9 cellular contexts compared by ENCODE assay signal in the genomic region with DNA sequence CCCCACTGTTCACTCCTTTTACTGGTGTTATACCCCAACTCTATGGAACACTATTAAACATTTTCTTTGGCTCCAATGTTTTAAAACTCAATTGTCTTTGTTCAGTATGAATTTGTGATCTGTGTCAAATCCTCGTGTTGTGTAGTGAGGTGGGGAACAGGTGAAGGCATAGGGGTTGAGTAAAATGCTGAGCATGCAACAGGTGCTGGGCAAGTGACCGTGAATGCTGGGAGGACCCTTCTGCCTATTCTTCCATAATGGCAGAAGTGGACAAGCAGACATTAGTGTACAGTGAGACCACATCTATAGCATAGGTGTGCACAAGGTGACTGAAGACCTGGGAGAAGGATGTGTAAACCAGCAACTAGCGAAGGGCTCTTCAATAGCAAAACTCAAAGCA.
"Had no signal": no experiment of that assay in that cellular context is flagged by ENCODE, and none has a peak within 500 bp of the region (broad histone marks: within the 10 kb centered on the region; RNA-seq: fewer than 3 reads in every experiment).

No MANE protein-coding gene starts in this region.

- DNase-seq: H9, HCEC 1CT, HFFc6, KBM-7 had no signal

- ATAC-seq: GM23338, HepG2 had no signal

- H3K4me3 ChIP-seq: GM23338 had no signal

- H3K4me2 ChIP-seq: GM23338 had no signal

- FAIRE-seq: H1, H54, HepG2 had no signal

- H3K27ac ChIP-seq: HL-60 had no signal
